8 cellular contexts compared by ENCODE assay signal in genomic region chr2:19899853-19900525, GRCh38. TPM values are rescaled to one million over a fixed set of nuclear protein-coding genes. Genes with fewer than 3 reads are reported as not detected.
DNase-seq lines count a peak whose midpoint lies in the region; ATAC-seq and TF ChIP-seq lines count a peak whose summit lies in the region.

No MANE protein-coding gene starts in this region.

- H3K4me3 Mint-ChIP-seq in activated CD8-positive, alpha-beta memory T cell treated with anti-CD3 and anti-CD28 coated beads, Interleukin-2, amount 10 ng/mL, durations not matched to agents 7 days and 5 days: peak overlapping the region; percentile 85
- H3K4me3 Mint-ChIP-seq in memory B cell: peak overlapping the region; percentile 90

- H3K27ac Mint-ChIP-seq in activated CD8-positive, alpha-beta memory T cell treated with anti-CD3 and anti-CD28 coated beads, Interleukin-2, amount 10 ng/mL, durations not matched to agents 7 days and 5 days: peak overlapping the region; percentile 95
- H3K27ac Mint-ChIP-seq in memory B cell: peak overlapping the region; percentile 96

- no peak for DNase-seq in activated CD8-positive, alpha-beta memory T cell treated with anti-CD3 and anti-CD28 coated beads, Interleukin-2, amount 10 ng/mL, durations not matched to agents 7 days and 5 days
- no peak for DNase-seq in activated CD8-positive, alpha-beta memory T cell treated with anti-CD3 and anti-CD28 coated beads for 24 hours
- DNase-seq in amniotic epithelial cell (ENCODE audit: low read depth) (peak; percentile 9), memory B cell (ENCODE audit: low spot score in 2 of 2) (no peak), GM10266 (ENCODE audit: extremely low spot score) (no peak)
- no peak for DNase-seq in stimulated activated CD4-positive, alpha-beta T cell treated with anti-CD3 and anti-CD28 coated beads, Interleukin-1b, Interleukin-23, amount 100 ng/mL, for 48 hours

- CTCF ChIA-PET in activated CD8-positive, alpha-beta memory T cell treated with anti-CD3 and anti-CD28 coated beads, Interleukin-2, amount 10 ng/mL, durations not matched to agents 7 days and 5 days (lab: Charles Lee): interaction anchor here (1.5 to 1.7 kb wide), 2 partner anchors 8 to 151 kb away, joined by 3 to 5 read pairs; partner anchors contain the start of gene LAPTM4A

- H3K4me1 Mint-ChIP-seq in activated CD8-positive, alpha-beta memory T cell treated with anti-CD3 and anti-CD28 coated beads, Interleukin-2, amount 10 ng/mL, durations not matched to agents 7 days and 5 days: peaks cover 50% of the 10 kb centered on the region
- peaks cover 16% of the 10 kb centered on the region for H3K4me1 Mint-ChIP-seq in memory B cell

- ATAC-seq in activated CD8-positive, alpha-beta memory T cell treated with anti-CD3 and anti-CD28 coated beads, Interleukin-2, amount 10 ng/mL, durations not matched to agents 7 days and 5 days: peak; percentile 7
- peak; percentile 35 for ATAC-seq in HG03378 (IDR thresholded peaks at IDR 0.05; ENCODE audit: unreplicated experiment)
- no peak for ATAC-seq in memory B cell (ENCODE audit: low read depth)
- no peak for ATAC-seq in HG03342 (IDR thresholded peaks at IDR 0.05; ENCODE audit: unreplicated experiment)

- TF ChIP-seq CTCF in GM10266 (IDR thresholded peaks at IDR 0.05; ENCODE audit: control insufficient read depth, insufficient read depth, low read depth, missing control alignments): no peak

- peaks cover 7% of the 10 kb centered on the region for H3K9me3 Mint-ChIP-seq in activated CD8-positive, alpha-beta memory T cell treated with anti-CD3 and anti-CD28 coated beads, Interleukin-2, amount 10 ng/mL, durations not matched to agents 7 days and 5 days (ENCODE audit: low read depth)
- H3K9me3 Mint-ChIP-seq in memory B cell: peaks cover 5% of the 10 kb centered on the region

- peaks cover 27% of the 10 kb centered on the region for H3K36me3 Mint-ChIP-seq in activated CD8-positive, alpha-beta memory T cell treated with anti-CD3 and anti-CD28 coated beads, Interleukin-2, amount 10 ng/mL, durations not matched to agents 7 days and 5 days
- peaks cover 3% of the 10 kb centered on the region for H3K36me3 Mint-ChIP-seq in memory B cell

- peaks cover 4% of the 10 kb centered on the region for H3K27me3 Mint-ChIP-seq in activated CD8-positive, alpha-beta memory T cell treated with anti-CD3 and anti-CD28 coated beads, Interleukin-2, amount 10 ng/mL, durations not matched to agents 7 days and 5 days
- H3K27me3 Mint-ChIP-seq in memory B cell: peaks cover 6% of the 10 kb centered on the region

RNA-seq across cellular contexts. Expression of gene TTC32, which starts 1.8 kb away (rescaled TPM):
- total RNA-seq in activated CD8-positive, alpha-beta memory T cell treated with anti-CD3 and anti-CD28 coated beads, Interleukin-2, amount 10 ng/mL, durations not matched to agents 7 days and 5 days: 10 to 100 TPM; 24.5 to 37.2 TPM

Comparison
In these comparisons a context has a peak if more than half of its experiments do, and no peak if none do; other contexts are left out.
1. ATAC-seq: peak in activated CD8-positive, alpha-beta memory T cell treated with anti-CD3 and anti-CD28 coated beads, Interleukin-2, amount 10 ng/mL, durations not matched to agents 7 days and 5 days (single experiment) and HG03378 (single experiment); none in memory B cell (single experiment) and HG03342 (single experiment).